11 cellular contexts compared by ENCODE assay signal in the genomic region with DNA sequence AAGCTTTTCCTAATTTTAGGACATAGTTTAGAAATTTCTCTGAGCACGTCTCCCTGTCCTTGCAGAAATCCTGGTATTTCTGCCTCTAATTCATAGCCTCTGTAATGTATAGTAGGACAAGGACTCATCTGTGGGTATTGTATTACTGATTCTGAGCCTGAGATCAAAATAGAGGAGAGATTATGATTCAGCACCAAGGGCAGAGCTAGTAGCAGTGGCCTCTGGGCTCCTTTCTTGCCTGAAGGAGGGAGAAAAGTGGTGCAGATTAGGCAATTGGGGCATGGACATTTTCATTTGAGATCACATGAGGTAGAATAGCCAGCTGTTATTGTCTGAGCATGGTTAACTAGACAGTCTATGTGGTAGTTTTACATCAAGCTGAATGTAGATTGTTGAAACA. TPM values are rescaled to one million over a fixed set of nuclear protein-coding genes. Genes with fewer than 3 reads are reported as not detected.
DNase-seq lines count a peak whose midpoint lies in the region; ATAC-seq, FAIRE-seq and TF ChIP-seq lines count a peak whose summit lies in the region.
"Had no signal": no experiment of that assay in that cellular context is flagged by ENCODE, and none has a peak within 500 bp of the region (broad histone marks: within the 10 kb centered on the region; RNA-seq: fewer than 3 reads in every experiment).

No MANE protein-coding gene starts in this region.

- no peaks in the 10 kb centered on the region for H3K36me3 Mint-ChIP-seq in natural killer cell

- H3K4me3 Mint-ChIP-seq in natural killer cell = peak overlapping the region; percentile 45

- peaks cover 19 to 20% of the 10 kb centered on the region in 2 donors for H3K36me3 ChIP-seq in kidney (ENCODE audit: control insufficient read depth in 1 of 2, insufficient read depth in 2 of 2, low read length in 2 of 2)

- no peaks in the 10 kb centered on the region for H3K9me3 ChIP-seq in kidney (ENCODE audit: control insufficient read depth in 1 of 2, low read length in 2 of 2)
- H3K9me3 ChIP-seq: sigmoid colon had no signal

- H3K27me3 Mint-ChIP-seq in natural killer cell (ENCODE audit: low read depth in 2 of 2) = no peaks in the 10 kb centered on the region

- DNase-seq in SIG-M5 treated with dmso at 0.1 percent for 504 hours (lab: John Stamatoyannopoulos, UW; ENCODE audit: unreplicated experiment) = peak; percentile 28
- no peak for DNase-seq in SIG-M5 (lab: John Stamatoyannopoulos, UW)
- DNase-seq in Kasumi-1 (lab: John Stamatoyannopoulos, UW) = peak; percentile 46 to 70
- DNase-seq in amniotic epithelial cell (ENCODE audit: low read depth) = peak; percentile 47
- DNase-seq in natural killer cell = no peak
- DNase-seq in kidney = no peak
- no peak for DNase-seq in GM20000 (ENCODE audit: low spot score)
- DNase-seq: activated T-cell treated with anti-CD3 and anti-CD28 coated beads for 4 hours, sigmoid colon had no signal

- ATAC-seq in natural killer cell (no peak), HG03432 (IDR thresholded peaks at IDR 0.05; ENCODE audit: unreplicated experiment) (no peak)

- intact Hi-C loops in natural killer cell (cut with micrococcal nuclease) = no loop called here
- intact Hi-C loops in kidney (cut with DNase I) = no loop called here

- peaks cover 14 to 24% of the 10 kb centered on the region in 2 donors for H3K4me1 ChIP-seq in kidney (ENCODE audit: control insufficient read depth in 1 of 2, insufficient read depth in 1 of 2, low read depth in 1 of 2, low read length in 2 of 2)

- FAIRE-seq in kidney (lab: Jason Lieb, UNC) = no peak
- FAIRE-seq: bronchial epithelial cell had no signal

- H3K4me3 ChIP-seq in kidney (ENCODE audit: low read length in 2 of 2) = no peak overlapping the region
- H3K4me3 ChIP-seq: sigmoid colon had no signal

- peaks cover 55 to 62% of the 10 kb centered on the region in 2 donors for H3K4me1 Mint-ChIP-seq in natural killer cell

- TF ChIP-seq CTCF in natural killer cell (IDR thresholded peaks at IDR 0.05) = no peak
- no peak for TF ChIP-seq CTCF in kidney (IDR thresholded peaks at IDR 0.05; ENCODE audit: borderline replicate concordance, extremely low read depth, insufficient read depth)
- no peak for TF ChIP-seq CTCF in GM20000 (IDR thresholded peaks at IDR 0.05; ENCODE audit: extremely low read depth, missing control alignments)

- H3K9me3 Mint-ChIP-seq in natural killer cell = no peaks in the 10 kb centered on the region

- peak overlapping the region; percentile 76 to 87 for H3K27ac Mint-ChIP-seq in natural killer cell

- no peak overlapping the region for H3K9ac ChIP-seq in kidney (ENCODE audit: low read length in 2 of 2)

- no peak overlapping the region for H3K27ac ChIP-seq in kidney (ENCODE audit: low read depth in 2 of 2, low read length in 2 of 2)

RNA-seq across cellular contexts. Expression of gene MADD, which starts 2.8 kb away (rescaled TPM):
- 100 to 1,000 TPM; 333 to 383 (median 335) TPM for total RNA-seq in natural killer cell
- 39.2 TPM for total RNA-seq in kidney
- 19.0 TPM for polyA plus RNA-seq in kidney (ENCODE audit: insufficient read depth, low read depth, low replicate concordance)

RNA-seq across cellular contexts. Expression of gene NR1H3, which starts 14.9 kb away (rescaled TPM):
- total RNA-seq in natural killer cell = 10 to 100 TPM; 11.3 to 26.0 (median 13.5) TPM
- total RNA-seq in kidney = 27.9 TPM
- 73.8 TPM for polyA plus RNA-seq in kidney (ENCODE audit: insufficient read depth, low read depth, low replicate concordance)

RNA-seq across cellular contexts. Expression of gene ACP2, which starts 24.1 kb away (rescaled TPM):
- total RNA-seq in natural killer cell = 10 to 100 TPM; 15.5 to 21.9 (median 16.8) TPM
- total RNA-seq in kidney = 45.1 TPM
- polyA plus RNA-seq in kidney (ENCODE audit: insufficient read depth, low read depth, low replicate concordance) = 72.7 TPM

RNA-seq across cellular contexts. Expression of gene DDB2, which starts 57.9 kb away (rescaled TPM):
- total RNA-seq in natural killer cell (10 to 100 TPM; 66.0 to 75.4 (median 67.8) TPM), kidney (29.0 TPM)
- 14.9 TPM for polyA plus RNA-seq in kidney (ENCODE audit: insufficient read depth, low read depth, low replicate concordance)

Comparison
In these comparisons a context has a peak if more than half of its experiments do, and no peak if none do; other contexts are left out.
1. DNase-seq: peak in SIG-M5 treated with dmso at 0.1 percent for 504 hours (single experiment), Kasumi-1 (2 of 2) and amniotic epithelial cell (single experiment); none in SIG-M5 (single experiment), natural killer cell (single experiment), kidney (single experiment) and GM20000 (single experiment).